8 cellular contexts compared by ENCODE assay signal in genomic region chr19:5789886-5790572, GRCh38. TPM values are rescaled to one million over a fixed set of nuclear protein-coding genes. Genes with fewer than 3 reads are reported as not detected.
DNase-seq lines count a peak whose midpoint lies in the region; ATAC-seq and TF ChIP-seq lines count a peak whose summit lies in the region.

No MANE protein-coding gene starts in this region.

- TF ChIP-seq EP300 in suprapubic skin (IDR thresholded peaks at IDR 0.05), result no peak

- ATAC-seq in activated CD4-positive, alpha-beta T cell treated with anti-CD3 and anti-CD28 coated beads for 36 hours, result no peak
- ATAC-seq in left lung, result no peak

- intact Hi-C loops in activated CD4-positive, alpha-beta T cell treated with anti-CD3 and anti-CD28 coated beads for 36 hours (cut with DNase I, micrococcal nuclease), result loop anchor here (1.0 to 2.0 kb wide), 15 partner anchors 38 to 821 kb away; partner anchors contain the start of genes CATSPERD (in 2 of the 2), LONP1 (in 2 of the 2), MICOS13 (in 2 of the 2) and RPL36 (in 2 of the 2)
- intact Hi-C loops in ascending aorta (cut with DNase I) (loop anchor here (1.0 to 5.0 kb wide), 4 partner anchors 69 to 168 kb away; partner anchors contain the start of genes CATSPERD, LONP1, SAFB and SAFB2), left lung (cut with DNase I) (no loop called here)

- DNase-seq in activated CD4-positive, alpha-beta T cell treated with anti-CD3 and anti-CD28 coated beads for 36 hours, result no peak
- DNase-seq in activated CD4-positive, alpha-beta T cell treated with anti-CD3 and anti-CD28 coated beads for 4 hours, result no peak
- DNase-seq in ascending aorta (ENCODE audit: low spot score in 2 of 2), result no peak
- DNase-seq in left lung, result no peak
- no peak for DNase-seq in suprapubic skin (ENCODE audit: low spot score in 2 of 2)
- DNase-seq in NCI-H748 (lab: John Stamatoyannopoulos, UW; ENCODE audit: unreplicated experiment), result no peak
- no peak for DNase-seq in retina
- no peak for DNase-seq in Kasumi-1 (lab: John Stamatoyannopoulos, UW)

- TF ChIP-seq CTCF in ascending aorta (IDR thresholded peaks at IDR 0.05) (no peak), left lung (IDR thresholded peaks at IDR 0.05) (no peak), suprapubic skin (IDR thresholded peaks at IDR 0.05) (no peak)

- H3K4me1 Mint-ChIP-seq in activated CD4-positive, alpha-beta T cell treated with anti-CD3 and anti-CD28 coated beads for 36 hours, result peaks cover 13% of the 10 kb centered on the region

- H3K27me3 Mint-ChIP-seq in activated CD4-positive, alpha-beta T cell treated with anti-CD3 and anti-CD28 coated beads for 36 hours, result no peaks in the 10 kb centered on the region

- peaks cover 33% of the 10 kb centered on the region for H3K36me3 Mint-ChIP-seq in activated CD4-positive, alpha-beta T cell treated with anti-CD3 and anti-CD28 coated beads for 36 hours (ENCODE audit: low read depth)

- WGBS in suprapubic skin, result 67% methylated on average over 25 of the region's 27 CpGs

- no peak for TF ChIP-seq POLR2A in suprapubic skin (IDR thresholded peaks at IDR 0.05)

- H3K27ac ChIP-seq in ascending aorta (peak overlapping the region; percentile 86 to 97), left lung (peak overlapping the region in 1 of 2 donors; percentile 98), suprapubic skin (peak overlapping the region; percentile 99)

- peak overlapping the region; percentile 63 to 77 for H3K4me3 ChIP-seq in ascending aorta
- peak overlapping the region; percentile 74 to 93 for H3K4me3 ChIP-seq in left lung
- peak overlapping the region; percentile 95 for H3K4me3 ChIP-seq in suprapubic skin

- CTCF ChIA-PET in activated CD4-positive, alpha-beta T cell treated with anti-CD3 and anti-CD28 coated beads for 36 hours (lab: Charles Lee), result interaction anchor here (1.1 to 4.3 kb wide), 3 partner anchors 14 to 100 kb away, joined by 4 to 15 read pairs (median 14); partner anchors contain the start of genes CATSPERD, LONP1, NRTN and RPL36

- no peaks in the 10 kb centered on the region for H3K9me3 ChIP-seq in ascending aorta
- no peaks in the 10 kb centered on the region for H3K9me3 ChIP-seq in left lung
- no peaks in the 10 kb centered on the region for H3K9me3 ChIP-seq in suprapubic skin

- peak overlapping the region; percentile 100 for H3K27ac Mint-ChIP-seq in activated CD4-positive, alpha-beta T cell treated with anti-CD3 and anti-CD28 coated beads for 36 hours

- no peaks in the 10 kb centered on the region for H3K27me3 ChIP-seq in ascending aorta
- H3K27me3 ChIP-seq in left lung, result no peaks in the 10 kb centered on the region
- H3K27me3 ChIP-seq in suprapubic skin, result no peaks in the 10 kb centered on the region

- peak overlapping the region; percentile 98 for H3K4me3 Mint-ChIP-seq in activated CD4-positive, alpha-beta T cell treated with anti-CD3 and anti-CD28 coated beads for 36 hours

- POLR2A ChIA-PET in activated CD4-positive, alpha-beta T cell treated with anti-CD3 and anti-CD28 coated beads for 36 hours (lab: Charles Lee), result interaction anchor here (1.0 to 1.4 kb wide), 3 partner anchors 38 to 113 kb away, joined by 3 to 6 read pairs (median 4); partner anchors contain the start of gene NDUFA11

- H3K36me3 ChIP-seq in ascending aorta, result peaks cover 47% of the 10 kb centered on the region in 2 donors
- H3K36me3 ChIP-seq in left lung, result peaks cover 0 to 51% of the 10 kb centered on the region in 2 donors
- H3K36me3 ChIP-seq in suprapubic skin, result peaks cover 45% of the 10 kb centered on the region

- H3K9me3 Mint-ChIP-seq in activated CD4-positive, alpha-beta T cell treated with anti-CD3 and anti-CD28 coated beads for 36 hours (ENCODE audit: low read depth), result no peaks in the 10 kb centered on the region

- H3K4me1 ChIP-seq in ascending aorta, result peaks cover 3 to 5% of the 10 kb centered on the region in 2 donors
- peaks cover 4 to 12% of the 10 kb centered on the region in 2 donors for H3K4me1 ChIP-seq in left lung
- peaks cover 23% of the 10 kb centered on the region for H3K4me1 ChIP-seq in suprapubic skin

RNA-seq across cellular contexts. Expression of gene DUS3L, which starts 0.9 kb away (rescaled TPM):
- 10 to 100 TPM; 59.4 to 63.9 TPM for total RNA-seq in activated CD4-positive, alpha-beta T cell treated with anti-CD3 and anti-CD28 coated beads for 36 hours
- total RNA-seq in ascending aorta (13.1 TPM), left lung (10 to 100 TPM; 15.8 to 38.4 TPM), suprapubic skin (10 to 100 TPM; 28.8 to 58.5 (median 43.8) TPM)

RNA-seq across cellular contexts. Expression of gene PRR22, which starts 5.5 kb away (rescaled TPM):
- 1 to 10 TPM; 5.3 to 5.4 TPM for total RNA-seq in activated CD4-positive, alpha-beta T cell treated with anti-CD3 and anti-CD28 coated beads for 36 hours
- total RNA-seq in ascending aorta (3.5 TPM), left lung (1 to 10 TPM; 1.7 to 4.5 TPM), suprapubic skin (1 to 10 TPM; 2.0 to 5.1 (median 3.6) TPM)

RNA-seq across cellular contexts. Expression of gene NRTN, which starts 14.8 kb away (rescaled TPM):
- total RNA-seq in activated CD4-positive, alpha-beta T cell treated with anti-CD3 and anti-CD28 coated beads for 36 hours, result under 1 TPM; 0.21 to 0.32 TPM
- total RNA-seq in ascending aorta, result 0.85 TPM
- 1 to 10 TPM; 1.5 to 1.6 TPM for total RNA-seq in left lung
- 1 to 10 TPM; 3.7 to 9.1 (median 6.6) TPM for total RNA-seq in suprapubic skin

RNA-seq across cellular contexts. Expression of gene FUT6, which starts 49.5 kb away (rescaled TPM):
- total RNA-seq in activated CD4-positive, alpha-beta T cell treated with anti-CD3 and anti-CD28 coated beads for 36 hours, result not detected
- total RNA-seq in ascending aorta (not detected), left lung (under 1 TPM; 0.32 to 0.73 TPM), suprapubic skin (1 to 10 TPM in 1 of 4 donors, under 1 TPM in 1, not detected in 2; 0.25 to 1.4 TPM)

Comparison
In these comparisons a context has a peak if more than half of its experiments do, and no peak if none do; other contexts are left out.
1. intact Hi-C loops: an anchor here in activated CD4-positive, alpha-beta T cell treated with anti-CD3 and anti-CD28 coated beads for 36 hours (1.0 to 2.0 kb wide) and ascending aorta (1.0 to 5.0 kb wide); none called in left lung.